Comparison of ENCODE assay signal across 1 cellular context in the genomic region with DNA sequence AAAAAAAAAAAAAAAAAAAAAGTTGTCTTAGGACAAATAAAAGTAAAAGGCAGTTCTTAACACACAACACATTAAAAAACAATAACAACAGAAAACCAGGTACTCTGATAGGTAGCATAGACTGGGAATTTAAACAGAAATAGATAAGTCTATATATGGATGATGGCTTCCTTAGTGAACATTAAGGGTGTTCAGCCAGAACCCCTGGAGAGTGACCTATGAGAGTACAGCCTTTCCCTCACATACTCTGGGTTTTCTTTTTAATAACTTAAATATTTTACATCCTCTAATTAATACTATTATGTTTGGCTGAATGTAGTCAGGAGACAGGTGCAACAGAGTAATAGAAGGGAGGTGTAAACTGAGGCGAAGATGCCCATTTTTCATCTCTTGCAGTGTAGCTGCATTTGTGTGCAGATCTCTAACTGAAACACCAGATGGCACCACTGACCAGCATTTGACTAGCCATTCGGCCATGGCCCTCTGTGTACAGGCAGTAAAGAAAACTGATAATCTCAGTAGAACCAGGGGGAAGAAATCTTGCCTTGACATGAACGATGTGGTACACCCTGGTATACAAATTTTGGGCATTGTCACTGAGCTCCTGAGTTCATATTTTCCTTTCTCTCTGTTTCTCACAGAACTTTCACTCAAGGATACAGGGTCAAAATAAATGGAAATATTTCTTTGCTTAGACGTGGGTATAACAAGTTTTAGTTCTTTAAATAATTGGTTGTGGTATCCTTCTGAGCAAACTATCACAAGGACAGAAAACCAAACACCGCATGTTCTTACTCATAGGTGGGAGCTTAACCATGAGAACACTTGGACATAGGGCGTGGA.
TF ChIP-seq lines count a peak whose summit lies in the region.

No MANE protein-coding gene starts in this region.

TF ChIP-seq in K562, 482 proteins besides CTCF, POLR2A, EP300 and RAD21:
- TF ChIP-seq SMC3 (conservative IDR thresholded peaks at IDR 0.05; ENCODE audit: insufficient read depth, low read depth, low read length) (peak; percentile 89), JUND (IDR thresholded peaks at IDR 0.05; ENCODE audit: borderline replicate concordance, low read depth, low read length) (0 out of 2 replicates have a peak, but pooled peaks have one; percentile 3), JUND (tag; IDR thresholded peaks at IDR 0.05; ENCODE audit: borderline replicate concordance, low read depth, low read length) (no peak), ZNF384 (IDR thresholded peaks at IDR 0.05; ENCODE audit: low read depth, low read length) (0 out of 2 replicates have a peak, but pooled peaks have one; percentile 13), BACH1 (tag; IDR thresholded peaks at IDR 0.05) (peak; percentile 32; the same call in 1 of the 2 replicates), ESRRA (IDR thresholded peaks at IDR 0.05; ENCODE audit: borderline replicate concordance, low read depth) (0 out of 2 replicates have a peak, but pooled peaks have one; percentile 24), MTA3 (IDR thresholded peaks at IDR 0.05; ENCODE audit: borderline replicate concordance) (no peak), ARID2 (IDR thresholded peaks at IDR 0.05) (peak; percentile 91), MEF2D (tag; conservative IDR thresholded peaks at IDR 0.05; ENCODE audit: low read depth) (no peak), STAG1 (CRISPR knock-in tag; IDR thresholded peaks at IDR 0.05; ENCODE audit: borderline replicate concordance) (peak; percentile 86; the same call in 1 of the 2 replicates), RB1 (IDR thresholded peaks at IDR 0.05; ENCODE audit: low read depth) (peak; percentile 51; the same call in 1 of the 2 replicates), YY1 (IDR thresholded peaks at IDR 0.05; ENCODE audit: borderline replicate concordance in 1 of 3, control insufficient read depth in 1 of 3, extremely low read depth in 1 of 3, insufficient read depth in 3 of 3, insufficient read length in 1 of 3, insufficient replicate concordance in 2 of 3, low read depth in 1 of 3, low read length in 2 of 3) (peak in 2 of 3 experiments; percentile 50 to 67), MAFK (IDR thresholded peaks at IDR 0.05; ENCODE audit: low read length) (peak; percentile 31; the same call in 1 of the 2 replicates), NFIX (CRISPR knock-in tag; IDR thresholded peaks at IDR 0.05; ENCODE audit: low read depth) (no peak), CC2D1A (IDR thresholded peaks at IDR 0.05) (peak; percentile 41; the same call in 1 of the 2 replicates), BRCA1 (IDR thresholded peaks at IDR 0.05) (no peak), BRCA1 (CRISPR knock-in tag; IDR thresholded peaks at IDR 0.05) (no peak), XRCC5 (IDR thresholded peaks at IDR 0.05; ENCODE audit: low read depth, low read length) (no peak)
- TF ChIP-seq, protein P1, sequence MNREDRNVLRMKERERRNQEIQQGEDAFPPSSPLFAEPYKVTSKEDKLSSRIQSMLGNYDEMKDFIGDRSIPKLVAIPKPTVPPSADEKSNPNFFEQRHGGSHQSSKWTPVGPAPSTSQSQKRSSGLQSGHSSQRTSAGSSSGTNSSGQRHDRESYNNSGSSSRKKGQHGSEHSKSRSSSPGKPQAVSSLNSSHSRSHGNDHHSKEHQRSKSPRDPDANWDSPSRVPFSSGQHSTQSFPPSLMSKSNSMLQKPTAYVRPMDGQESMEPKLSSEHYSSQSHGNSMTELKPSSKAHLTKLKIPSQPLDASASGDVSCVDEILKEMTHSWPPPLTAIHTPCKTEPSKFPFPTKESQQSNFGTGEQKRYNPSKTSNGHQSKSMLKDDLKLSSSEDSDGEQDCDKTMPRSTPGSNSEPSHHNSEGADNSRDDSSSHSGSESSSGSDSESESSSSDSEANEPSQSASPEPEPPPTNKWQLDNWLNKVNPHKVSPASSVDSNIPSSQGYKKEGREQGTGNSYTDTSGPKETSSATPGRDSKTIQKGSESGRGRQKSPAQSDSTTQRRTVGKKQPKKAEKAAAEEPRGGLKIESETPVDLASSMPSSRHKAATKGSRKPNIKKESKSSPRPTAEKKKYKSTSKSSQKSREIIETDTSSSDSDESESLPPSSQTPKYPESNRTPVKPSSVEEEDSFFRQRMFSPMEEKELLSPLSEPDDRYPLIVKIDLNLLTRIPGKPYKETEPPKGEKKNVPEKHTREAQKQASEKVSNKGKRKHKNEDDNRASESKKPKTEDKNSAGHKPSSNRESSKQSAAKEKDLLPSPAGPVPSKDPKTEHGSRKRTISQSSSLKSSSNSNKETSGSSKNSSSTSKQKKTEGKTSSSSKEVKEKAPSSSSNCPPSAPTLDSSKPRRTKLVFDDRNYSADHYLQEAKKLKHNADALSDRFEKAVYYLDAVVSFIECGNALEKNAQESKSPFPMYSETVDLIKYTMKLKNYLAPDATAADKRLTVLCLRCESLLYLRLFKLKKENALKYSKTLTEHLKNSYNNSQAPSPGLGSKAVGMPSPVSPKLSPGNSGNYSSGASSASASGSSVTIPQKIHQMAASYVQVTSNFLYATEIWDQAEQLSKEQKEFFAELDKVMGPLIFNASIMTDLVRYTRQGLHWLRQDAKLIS (CRISPR knock-in tag; IDR thresholded peaks at IDR 0.05): 0 out of 2 replicates have a peak, but pooled peaks have one; percentile 36
- TF ChIP-seq, protein P2, sequence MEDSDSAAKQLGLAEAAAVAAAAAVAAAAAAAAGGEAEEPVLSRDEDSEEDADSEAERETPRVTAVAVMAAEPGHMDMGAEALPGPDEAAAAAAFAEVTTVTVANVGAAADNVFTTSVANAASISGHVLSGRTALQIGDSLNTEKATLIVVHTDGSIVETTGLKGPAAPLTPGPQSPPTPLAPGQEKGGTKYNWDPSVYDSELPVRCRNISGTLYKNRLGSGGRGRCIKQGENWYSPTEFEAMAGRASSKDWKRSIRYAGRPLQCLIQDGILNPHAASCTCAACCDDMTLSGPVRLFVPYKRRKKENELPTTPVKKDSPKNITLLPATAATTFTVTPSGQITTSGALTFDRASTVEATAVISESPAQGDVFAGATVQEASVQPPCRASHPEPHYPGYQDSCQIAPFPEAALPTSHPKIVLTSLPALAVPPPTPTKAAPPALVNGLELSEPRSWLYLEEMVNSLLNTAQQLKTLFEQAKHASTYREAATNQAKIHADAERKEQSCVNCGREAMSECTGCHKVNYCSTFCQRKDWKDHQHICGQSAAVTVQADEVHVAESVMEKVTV (CRISPR knock-in tag; IDR thresholded peaks at IDR 0.05): peak; percentile 89
